In the genomic region with DNA sequence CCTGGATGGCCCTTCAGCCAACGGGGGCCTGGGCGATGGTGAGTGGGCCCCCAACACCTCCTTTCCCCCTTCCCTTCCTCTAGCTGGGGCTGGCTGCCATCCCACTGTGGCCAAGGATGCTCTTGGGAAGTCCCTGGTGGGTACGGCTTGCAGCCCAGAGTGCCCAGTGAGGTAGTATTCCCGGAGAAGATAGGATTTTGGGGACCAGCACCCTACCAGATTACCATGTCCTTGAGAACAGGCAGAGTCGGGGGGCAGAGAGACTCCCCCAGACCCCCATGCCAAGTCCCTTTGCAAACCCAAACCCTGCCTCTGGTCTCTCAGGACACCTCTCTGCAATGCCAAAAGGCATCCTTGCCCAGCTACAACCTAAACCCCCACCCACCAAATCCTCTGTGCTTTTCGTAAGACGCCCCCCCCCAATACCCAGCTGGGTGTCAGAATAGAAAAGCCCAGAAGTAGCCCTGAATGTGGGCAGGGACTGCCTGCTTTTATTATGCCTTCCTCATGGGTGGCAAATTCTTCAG, we compare ENCODE assay signal across 9 cellular contexts. TPM values are rescaled to one million over a fixed set of nuclear protein-coding genes. Genes with fewer than 3 reads are reported as not detected.
DNase-seq lines count a peak whose midpoint lies in the region; ATAC-seq and TF ChIP-seq lines count a peak whose summit lies in the region.
"Had no signal": no experiment of that assay in that cellular context is flagged by ENCODE, and none has a peak within 500 bp of the region (broad histone marks: within the 10 kb centered on the region; RNA-seq: fewer than 3 reads in every experiment).

No MANE protein-coding gene starts in this region.

- DNase-seq in heart left ventricle (peak in 1 of 5 donors; percentile 36), cardiac septum (ENCODE audit: low spot score) (no peak), esophagus muscularis mucosa (ENCODE audit: extremely low spot score) (no peak), nephron progenitor cell (no peak), uterus (no peak), HUDEP-2 (lab: John Stamatoyannopoulos, UW; ENCODE audit: unreplicated experiment in 76 of 76) (no peak), NCI-H2196 treated with DMSO at 0.1 percent for 48 hours (lab: John Stamatoyannopoulos, UW; ENCODE audit: unreplicated experiment) (no peak)
- DNase-seq: activated CD4-positive, alpha-beta T cell treated with anti-CD3 and anti-CD28 coated beads, Interleukin-2, amount 50 U/mL, for 1 hour had no signal

- TF ChIP-seq EP300 in esophagus muscularis mucosa (IDR thresholded peaks at IDR 0.05) = no peak

- 0 to 11% (median 7%) methylated on average over 5 to 7 of the region's 7 CpGs for WGBS in heart left ventricle, 4 donors
- WGBS in esophagus muscularis mucosa = 10% methylated on average over 2 of the region's 7 CpGs

- TF ChIP-seq POLR2A in heart left ventricle (IDR thresholded peaks at IDR 0.05) (no peak), esophagus muscularis mucosa (IDR thresholded peaks at IDR 0.05; ENCODE audit: low read depth) (no peak), uterus (IDR thresholded peaks at IDR 0.05) (no peak)

- H3K4me1 Mint-ChIP-seq in nephron progenitor cell = peaks cover 43% of the 10 kb centered on the region

- H3K9me3 Mint-ChIP-seq in nephron progenitor cell = no peaks in the 10 kb centered on the region

- ATAC-seq in heart left ventricle (peak in 2 of 4 donors; percentile 4 to 6), GM21723 (IDR thresholded peaks at IDR 0.05; ENCODE audit: unreplicated experiment) (no peak)

- TF ChIP-seq CTCF in heart left ventricle (IDR thresholded peaks at IDR 0.05) (no peak), esophagus muscularis mucosa (IDR thresholded peaks at IDR 0.05) (no peak), nephron progenitor cell (IDR thresholded peaks at IDR 0.05) (no peak), uterus (IDR thresholded peaks at IDR 0.05) (no peak)

- peak overlapping the region; percentile 40 for H3K4me3 Mint-ChIP-seq in nephron progenitor cell

- H3K36me3 Mint-ChIP-seq in nephron progenitor cell (ENCODE audit: low read depth) = no peaks in the 10 kb centered on the region

- H3K27me3 ChIP-seq in heart left ventricle (peaks cover 0 to 6% (median 0%) of the 10 kb centered on the region in 9 donors), esophagus muscularis mucosa (no peaks in the 10 kb centered on the region), uterus (no peaks in the 10 kb centered on the region)

- H3K4me3 ChIP-seq in heart left ventricle = peak overlapping the region; percentile 42 to 79 (median 68)
- H3K4me3 ChIP-seq in esophagus muscularis mucosa = peak overlapping the region; percentile 74 to 90 (median 81)
- H3K4me3 ChIP-seq in uterus = peak overlapping the region; percentile 35 to 50

- peaks cover 7 to 62% (median 50%) of the 10 kb centered on the region in 12 donors for H3K4me1 ChIP-seq in heart left ventricle
- H3K4me1 ChIP-seq in esophagus muscularis mucosa = peaks cover 55 to 78% (median 72%) of the 10 kb centered on the region in 4 donors
- H3K4me1 ChIP-seq in uterus = peaks cover 3 to 21% of the 10 kb centered on the region in 2 donors

- intact Hi-C loops in heart left ventricle (cut with DNase I) = loop anchor here in 3 of 10 donors (2.0 to 10.0 kb wide), 2 partner anchors 16 to 76 kb away; no protein-coding TSS in a partner anchor
- intact Hi-C loops in cardiac septum (cut with DNase I) = loop anchor here (2.0 kb wide), 2 partner anchors 16 to 74 kb away; no protein-coding TSS in a partner anchor
- intact Hi-C loops in esophagus muscularis mucosa (cut with DNase I) = no loop called here
- intact Hi-C loops in uterus (cut with DNase I; ENCODE audit: low total_unique reads) = no loop called here

- H3K27me3 Mint-ChIP-seq in nephron progenitor cell (ENCODE audit: low read depth, poor library complexity) = peaks cover 13% of the 10 kb centered on the region

- no peak overlapping the region for H3K27ac Mint-ChIP-seq in nephron progenitor cell

- H3K27ac ChIP-seq in heart left ventricle (peak overlapping the region; percentile 88 to 99 (median 98)), esophagus muscularis mucosa (replicated peaks in 1 of 4) (peak overlapping the region; percentile 97 to 98 (median 98)), uterus (peak overlapping the region; percentile 85 to 95)

- peaks cover 0 to 8% (median 2%) of the 10 kb centered on the region in 9 donors for H3K36me3 ChIP-seq in heart left ventricle
- H3K36me3 ChIP-seq in esophagus muscularis mucosa = peaks cover 2 to 11% (median 7%) of the 10 kb centered on the region in 4 donors
- no peaks in the 10 kb centered on the region for H3K36me3 ChIP-seq in uterus

- H3K9me3 ChIP-seq in heart left ventricle (peaks cover 0 to 3% (median 0%) of the 10 kb centered on the region in 12 donors), esophagus muscularis mucosa (no peaks in the 10 kb centered on the region), uterus (no peaks in the 10 kb centered on the region)

RNA-seq across cellular contexts. Expression of gene HIF3A, which starts 1.7 kb away (rescaled TPM):
- 100 to 1,000 TPM in 2 of 9 donors, 10 to 100 TPM in 7; 32.8 to 117 (median 53.3) TPM for total RNA-seq in heart left ventricle
- polyA plus RNA-seq in heart left ventricle = 100 to 1,000 TPM in 1 of 2 donors, 10 to 100 TPM in 1; 80.9 to 114 TPM
- total RNA-seq in cardiac septum = 49.2 TPM
- total RNA-seq in esophagus muscularis mucosa = 100 to 1,000 TPM in 3 of 4 donors, 10 to 100 TPM in 1; 98.2 to 268 (median 160) TPM
- total RNA-seq in uterus = 100 to 1,000 TPM in 2 of 4 donors, 10 to 100 TPM in 2; 21.5 to 212 (median 103) TPM

RNA-seq across cellular contexts. Expression of gene PPP5C, which starts 48.3 kb away (rescaled TPM):
- 100 to 1,000 TPM in 1 of 9 donors, 10 to 100 TPM in 8; 69.9 to 115 (median 77.1) TPM for total RNA-seq in heart left ventricle
- polyA plus RNA-seq in heart left ventricle = 100 to 1,000 TPM in 1 of 2 donors, 10 to 100 TPM in 1; 64.9 to 107 TPM
- total RNA-seq in cardiac septum = 82.8 TPM
- 10 to 100 TPM; 39.9 to 74.7 (median 61.9) TPM for total RNA-seq in esophagus muscularis mucosa
- total RNA-seq in uterus = 10 to 100 TPM; 26.1 to 92.3 (median 62.5) TPM
